In the genomic region with DNA sequence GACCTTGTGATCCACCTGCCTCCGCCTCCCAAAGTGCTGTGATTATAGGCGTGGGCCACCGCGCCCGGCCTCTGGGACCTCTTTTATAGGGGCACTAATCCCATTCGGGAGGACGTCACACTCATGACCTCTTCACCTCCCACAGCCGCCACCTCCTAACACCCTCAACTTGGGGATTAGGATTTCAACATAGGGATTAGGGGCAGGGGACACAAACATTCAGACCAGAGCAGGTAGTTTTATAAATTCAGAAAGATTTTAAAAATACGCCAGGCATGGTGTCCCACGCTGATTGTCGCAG, we compare ENCODE assay signal across 30 cellular contexts. TPM values are rescaled to one million over a fixed set of nuclear protein-coding genes. Genes with fewer than 3 reads are reported as not detected.
DNase-seq lines count a peak whose midpoint lies in the region; ATAC-seq and TF ChIP-seq lines count a peak whose summit lies in the region.
"Had no signal": no experiment of that assay in that cellular context is flagged by ENCODE, and none has a peak within 500 bp of the region (broad histone marks: within the 10 kb centered on the region; RNA-seq: fewer than 3 reads in every experiment).

No MANE protein-coding gene starts in this region.

- WGBS in body of pancreas, 2 donors = 95 to 98% methylated on average over 11 of the region's 11 CpGs
- WGBS in mesenchymal stem cell = 100% methylated on average over 8 of the region's 11 CpGs
- 97% methylated on average over 11 of the region's 11 CpGs for whole genome bisulfite sequencing in suprapubic skin

- no peak overlapping the region for H3K9ac ChIP-seq in mesenchymal stem cell (ENCODE audit: low read length)
- H3K9ac ChIP-seq: parathyroid adenoma had no signal

- H3K4me1 ChIP-seq in body of pancreas (peaks cover 28% of the 10 kb centered on the region), mesenchymal stem cell (ENCODE audit: control insufficient read depth, insufficient read depth, low read depth, low read length) (peaks cover 9% of the 10 kb centered on the region), suprapubic skin (peaks cover 26% of the 10 kb centered on the region)
- H3K4me1 ChIP-seq: colonic mucosa, parathyroid adenoma had no signal

- TF ChIP-seq POLR2A in body of pancreas (IDR thresholded peaks at IDR 0.05) (no peak), suprapubic skin (IDR thresholded peaks at IDR 0.05) (no peak)

- no peak overlapping the region for H2AFZ ChIP-seq in mesenchymal stem cell (ENCODE audit: low read depth, low read length)
- H2AFZ ChIP-seq: parathyroid adenoma, PC-9 had no signal

- peak overlapping the region; percentile 42 for H2BK120ac ChIP-seq in mesenchymal stem cell (ENCODE audit: low read depth, low read length)

- H3K9me3 ChIP-seq in body of pancreas = no peaks in the 10 kb centered on the region
- no peaks in the 10 kb centered on the region for H3K9me3 ChIP-seq in mesenchymal stem cell (ENCODE audit: control insufficient read depth, low read length)
- no peaks in the 10 kb centered on the region for H3K9me3 ChIP-seq in suprapubic skin
- H3K9me3 ChIP-seq: BE2C, colonic mucosa, right lobe of liver, stomach, transverse colon had no signal

- no peak overlapping the region for H3K4me2 ChIP-seq in mesenchymal stem cell (ENCODE audit: low read length, poor library complexity, severe bottlenecking)
- H3K4me2 ChIP-seq: PC-9 had no signal

- no peak for TF ChIP-seq EP300 in suprapubic skin (IDR thresholded peaks at IDR 0.05)

- H3K18ac ChIP-seq in mesenchymal stem cell (ENCODE audit: low read depth in 1 of 2, low read length in 2 of 2) = peak overlapping the region in 1 of 2 experiments; percentile 46

- H2AK5ac ChIP-seq in mesenchymal stem cell (ENCODE audit: low read length, severe bottlenecking) = no peak overlapping the region

- TF ChIP-seq CTCF in body of pancreas (IDR thresholded peaks at IDR 0.05) = no peak
- TF ChIP-seq CTCF in suprapubic skin (IDR thresholded peaks at IDR 0.05) = no peak

- H2BK12ac ChIP-seq in mesenchymal stem cell (ENCODE audit: low read length in 2 of 2) = peak overlapping the region in 1 of 2 experiments; percentile 20

- H3K4me1 Mint-ChIP-seq in effector memory CD8-positive, alpha-beta T cell (ENCODE audit: low read depth in 2 of 2) = no peaks in the 10 kb centered on the region
- H3K4me1 Mint-ChIP-seq: activated naive CD4-positive, alpha-beta T cell treated with anti-CD3 and anti-CD28 coated beads, Interleukin-2, amount 50 U/mL, for 24 hours; endodermal cell had no signal

- H3K9me3 Mint-ChIP-seq in effector memory CD8-positive, alpha-beta T cell = no peaks in the 10 kb centered on the region
- H3K9me3 Mint-ChIP-seq: activated naive CD4-positive, alpha-beta T cell treated with anti-CD3 and anti-CD28 coated beads, Interleukin-2, amount 50 U/mL, for 24 hours; endodermal cell had no signal

- no peak overlapping the region for H3K23ac ChIP-seq in mesenchymal stem cell (ENCODE audit: low read length in 2 of 2)

- no peak overlapping the region for H4K8ac ChIP-seq in mesenchymal stem cell (ENCODE audit: low read length)

- peak overlapping the region in 3 of 4 donors; percentile 42 to 86 (median 61) for H3K27ac ChIP-seq in body of pancreas
- H3K27ac ChIP-seq in mesenchymal stem cell (ENCODE audit: low read length, poor library complexity, severe bottlenecking) = no peak overlapping the region
- H3K27ac ChIP-seq in suprapubic skin = peak overlapping the region; percentile 81
- H3K27ac ChIP-seq: foreskin keratinocyte, parathyroid adenoma, PC-9 had no signal

- no peak overlapping the region for H3K27ac Mint-ChIP-seq in effector memory CD8-positive, alpha-beta T cell
- H3K27ac Mint-ChIP-seq: activated naive CD4-positive, alpha-beta T cell treated with anti-CD3 and anti-CD28 coated beads, Interleukin-2, amount 50 U/mL, for 24 hours; endodermal cell had no signal

- no peak overlapping the region for H3K4ac ChIP-seq in mesenchymal stem cell (ENCODE audit: low read depth in 1 of 2, low read length in 2 of 2)

- no peak overlapping the region for H3K4me3 ChIP-seq in body of pancreas
- no peak overlapping the region for H3K4me3 ChIP-seq in mesenchymal stem cell (ENCODE audit: insufficient read depth in 1 of 2, low read depth in 1 of 2, low read length in 2 of 2)
- H3K4me3 ChIP-seq in suprapubic skin = no peak overlapping the region
- H3K4me3 ChIP-seq: colonic mucosa, GM12878, K562, PC-9, right lobe of liver, stomach, transverse colon had no signal

- H4K91ac ChIP-seq in mesenchymal stem cell (ENCODE audit: low read length) = no peak overlapping the region

- intact Hi-C loops in body of pancreas (cut with DNase I) = no loop called here

- H3K14ac ChIP-seq in mesenchymal stem cell (ENCODE audit: low read length in 2 of 2) = no peak overlapping the region

- peak; percentile 40 for DNase-seq in NCI-H82 (lab: John Stamatoyannopoulos, UW)
- no peak for DNase-seq in body of pancreas
- no peak for DNase-seq in mesenchymal stem cell
- peak in 1 of 2 donors; percentile 55 for DNase-seq in suprapubic skin (ENCODE audit: low spot score in 2 of 2)
- no peak for DNase-seq in SW 1271 (lab: John Stamatoyannopoulos, UW)
- no peak for DNase-seq in effector memory CD8-positive, alpha-beta T cell
- no peak for DNase-seq in NCI-H2107 treated with DMSO at 0.1 percent for 48 hours (lab: John Stamatoyannopoulos, UW; ENCODE audit: unreplicated experiment)
- DNase-seq: activated CD4-positive, alpha-beta T cell treated with anti-CD3 and anti-CD28 coated beads for 4 hours; amygdala; BE2C; colonic mucosa; DMS153; endodermal cell; foreskin keratinocyte; kidney glomerular epithelial cell; mammary epithelial cell; NCI-H1092 treated with DMSO at 0.1 percent for 48 hours; NCI-H1930; NCI-H524 treated with DMSO at 0.1 percent for 48 hours; PC-9; SHP77 treated with DMSO at 0.1 percent for 48 hours; stimulated activated CD4-positive, alpha-beta T cell treated with anti-CD3 and anti-CD28 coated beads, Interleukin-2, amount 100 ng/mL, for 48 hours; stomach; transverse colon had no signal

- H3K36me3 Mint-ChIP-seq in effector memory CD8-positive, alpha-beta T cell (ENCODE audit: insufficient read depth) = peaks cover 7% of the 10 kb centered on the region

- no peaks in the 10 kb centered on the region for H3K79me1 ChIP-seq in mesenchymal stem cell (replicated peaks; ENCODE audit: low read length, poor library complexity, severe bottlenecking)

- H3K36me3 ChIP-seq in body of pancreas (replicated peaks in 1 of 2; ENCODE audit: insufficient read depth in 1 of 2, low read depth in 2 of 2) = peaks cover 0 to 24% of the 10 kb centered on the region in 2 donors
- H3K36me3 ChIP-seq in mesenchymal stem cell (ENCODE audit: control insufficient read depth in 1 of 2, insufficient read depth in 2 of 2, low read depth in 1 of 2, low read length in 2 of 2) = peaks cover 50 to 66% of the 10 kb centered on the region in 2 experiments
- peaks cover 68% of the 10 kb centered on the region for H3K36me3 ChIP-seq in suprapubic skin

- H3K4me3 Mint-ChIP-seq in effector memory CD8-positive, alpha-beta T cell = no peak overlapping the region
- H3K4me3 Mint-ChIP-seq: activated naive CD4-positive, alpha-beta T cell treated with anti-CD3 and anti-CD28 coated beads, Interleukin-2, amount 50 U/mL, for 24 hours; endodermal cell had no signal

- H3K27me3 ChIP-seq in body of pancreas (no peaks in the 10 kb centered on the region), mesenchymal stem cell (ENCODE audit: control insufficient read depth in 1 of 2, insufficient read depth in 1 of 2, low read length in 2 of 2) (no peaks in the 10 kb centered on the region), suprapubic skin (no peaks in the 10 kb centered on the region)
- H3K27me3 ChIP-seq: BE2C, colonic mucosa, foreskin keratinocyte, right lobe of liver, stomach, transverse colon had no signal

- no peak overlapping the region for H2BK15ac ChIP-seq in mesenchymal stem cell (ENCODE audit: low read depth, poor library complexity, severe bottlenecking)

- no peak for ATAC-seq in body of pancreas
- ATAC-seq in effector memory CD8-positive, alpha-beta T cell (replicated peaks) = no peak
- ATAC-seq in GM18873 (IDR thresholded peaks at IDR 0.05; ENCODE audit: low FRiP score, unreplicated experiment) = no peak
- ATAC-seq: foreskin keratinocyte, GM12878, K562 had no signal

- no peak overlapping the region for H2BK5ac ChIP-seq in mesenchymal stem cell (ENCODE audit: low read depth, low read length, poor library complexity, severe bottlenecking)

- H3K27me3 Mint-ChIP-seq in effector memory CD8-positive, alpha-beta T cell = no peaks in the 10 kb centered on the region
- H3K27me3 Mint-ChIP-seq: activated naive CD4-positive, alpha-beta T cell treated with anti-CD3 and anti-CD28 coated beads, Interleukin-2, amount 50 U/mL, for 24 hours had no signal

RNA-seq across cellular contexts. Expression of gene TPCN1, which starts 49.4 kb away (rescaled TPM):
- total RNA-seq in body of pancreas (10 to 100 TPM; 45.1 to 78.4 TPM), suprapubic skin (10 to 100 TPM; 15.5 to 74.1 (median 35.6) TPM)
- polyA plus RNA-seq in mesenchymal stem cell (2013, experiment 1 of 2) = 57.5 TPM
- 58.5 TPM for polyA plus RNA-seq in mesenchymal stem cell (2013, experiment 2 of 2)
